ENCODE assay signal across 17 cellular contexts in the genomic region with DNA sequence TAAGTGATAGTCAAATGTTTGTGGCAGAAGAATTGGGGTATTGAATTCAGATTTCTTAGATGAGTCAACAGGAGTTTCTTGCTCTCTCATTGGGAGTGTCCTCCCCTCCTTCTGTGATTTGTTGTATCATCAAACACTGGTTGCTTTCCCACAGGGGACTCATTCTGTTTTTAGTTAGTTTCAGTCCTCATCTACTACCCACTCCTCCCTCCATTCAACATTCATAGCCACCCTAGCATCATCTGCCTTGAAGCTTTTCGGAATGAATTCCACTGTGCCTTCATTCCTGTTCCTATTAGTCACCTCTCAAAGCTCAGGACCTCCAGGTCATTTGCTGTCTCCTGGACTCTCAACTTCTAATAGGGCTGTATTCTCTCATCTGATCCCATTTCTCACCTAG. TPM values are rescaled to one million over a fixed set of nuclear protein-coding genes. Genes with fewer than 3 reads are reported as not detected.
DNase-seq lines count a peak whose midpoint lies in the region; ATAC-seq and TF ChIP-seq lines count a peak whose summit lies in the region.
"Had no signal": no experiment of that assay in that cellular context is flagged by ENCODE, and none has a peak within 500 bp of the region (broad histone marks: within the 10 kb centered on the region; RNA-seq: fewer than 3 reads in every experiment).

No MANE protein-coding gene starts in this region.

- no peaks in the 10 kb centered on the region for H3K27me3 Mint-ChIP-seq in activated T-cell treated with anti-CD3 and anti-CD28 coated beads, Interleukin-2, amount 50 U/mL, for 72 hours (ENCODE audit: low read depth)
- H3K27me3 Mint-ChIP-seq: activated B cell treated with CpG ODN at 0.5 μM for 24 hours; dendritic cell treated with granulocyte-macrophage colony-stimulating factor and Interleukin-4, amounts not matched to agents 40 ng/mL and 50 ng/mL, for 4 days had no signal

- H3K36me3 Mint-ChIP-seq in activated T-cell treated with anti-CD3 and anti-CD28 coated beads, Interleukin-2, amount 50 U/mL, for 72 hours (ENCODE audit: insufficient read depth in 2 of 2) = no peaks in the 10 kb centered on the region

- H3K4me3 Mint-ChIP-seq in activated T-cell treated with anti-CD3 and anti-CD28 coated beads, Interleukin-2, amount 50 U/mL, for 72 hours = no peak overlapping the region
- H3K4me3 Mint-ChIP-seq: activated B cell treated with CpG ODN at 0.5 μM for 24 hours; dendritic cell treated with granulocyte-macrophage colony-stimulating factor and Interleukin-4, amounts not matched to agents 40 ng/mL and 50 ng/mL, for 4 days had no signal

- no peak overlapping the region for H3K27ac Mint-ChIP-seq in activated T-cell treated with anti-CD3 and anti-CD28 coated beads, Interleukin-2, amount 50 U/mL, for 72 hours
- H3K27ac Mint-ChIP-seq: activated B cell treated with CpG ODN at 0.5 μM for 24 hours; dendritic cell treated with granulocyte-macrophage colony-stimulating factor and Interleukin-4, amounts not matched to agents 40 ng/mL and 50 ng/mL, for 4 days had no signal

- H3K4me1 Mint-ChIP-seq in activated T-cell treated with anti-CD3 and anti-CD28 coated beads, Interleukin-2, amount 50 U/mL, for 72 hours (ENCODE audit: low read depth) = peaks cover 10% of the 10 kb centered on the region
- H3K4me1 Mint-ChIP-seq: activated B cell treated with CpG ODN at 0.5 μM for 24 hours had no signal

- no peak overlapping the region for H3K4me3 ChIP-seq in choroid plexus epithelial cell (ENCODE audit: low read depth, low read length)
- H3K4me3 ChIP-seq: A549, mucosa of descending colon, transverse colon had no signal

- peak; percentile 8 to 9 for DNase-seq in activated T-cell treated with anti-CD3 and anti-CD28 coated beads, Interleukin-2, amount 50 U/mL, for 72 hours
- no peak for DNase-seq in activated T-cell treated with anti-CD3 and anti-CD28 coated beads for 4 hours
- DNase-seq in choroid plexus epithelial cell (ENCODE audit: low read depth) = peak; percentile 4
- DNase-seq in stimulated activated naive CD8-positive, alpha-beta T cell treated with anti-CD3 and anti-CD28 coated beads, Interleukin-15, Interleukin-2, amounts not matched to agents 100 U/mL and 50 U/mL, for 24 hours = no peak
- DNase-seq in GM19240 (ENCODE audit: insufficient read length, low spot score) = no peak
- DNase-seq: activated B cell treated with CpG ODN at 0.5 μM for 24 hours, COR-L47, mucosa of descending colon, NCI-H1417, transverse colon had no signal

- no peaks in the 10 kb centered on the region for H3K9me3 Mint-ChIP-seq in activated T-cell treated with anti-CD3 and anti-CD28 coated beads, Interleukin-2, amount 50 U/mL, for 72 hours
- H3K9me3 Mint-ChIP-seq: activated B cell treated with CpG ODN at 0.5 μM for 24 hours; dendritic cell treated with granulocyte-macrophage colony-stimulating factor and Interleukin-4, amounts not matched to agents 40 ng/mL and 50 ng/mL, for 4 days had no signal

- ATAC-seq in activated T-cell treated with anti-CD3 and anti-CD28 coated beads, Interleukin-2, amount 50 U/mL, for 72 hours (replicated peaks in 1 of 2) = peak; percentile 96
- ATAC-seq in HG02870 (IDR thresholded peaks at IDR 0.05; ENCODE audit: unreplicated experiment) (peak; percentile 89), HG03457 (IDR thresholded peaks at IDR 0.05; ENCODE audit: unreplicated experiment) (no peak), GM18873 (IDR thresholded peaks at IDR 0.05; ENCODE audit: low FRiP score, unreplicated experiment) (no peak)
- ATAC-seq in stimulated activated naive CD8-positive, alpha-beta T cell treated with anti-CD3 and anti-CD28 coated beads, Interleukin-15, Interleukin-2, amounts not matched to agents 100 U/mL and 50 U/mL, for 24 hours = peak; percentile 36
- ATAC-seq: A549, HepG2, mucosa of descending colon had no signal

- no peak for TF ChIP-seq CTCF in choroid plexus epithelial cell (conservative IDR thresholded peaks at IDR 0.05; ENCODE audit: low read depth, low read length)

RNA-seq across cellular contexts. Expression of a gene that starts 31.5 kb away (rescaled TPM):
- total RNA-seq in activated T-cell treated with anti-CD3 and anti-CD28 coated beads, Interleukin-2, amount 50 U/mL, for 72 hours = 10 to 100 TPM in 1 of 2 donors, 1 to 10 TPM in 1; 6.3 to 13.8 TPM
- total RNA-seq: osteocyte had no signal

Comparison
In these comparisons a context has a peak if more than half of its experiments do, and no peak if none do; other contexts are left out.
1. DNase-seq: peak in activated T-cell treated with anti-CD3 and anti-CD28 coated beads, Interleukin-2, amount 50 U/mL, for 72 hours (2 of 2) and choroid plexus epithelial cell (single experiment); none in activated T-cell treated with anti-CD3 and anti-CD28 coated beads for 4 hours (single experiment), stimulated activated naive CD8-positive, alpha-beta T cell treated with anti-CD3 and anti-CD28 coated beads, Interleukin-15, Interleukin-2, amounts not matched to agents 100 U/mL and 50 U/mL, for 24 hours (single experiment) and GM19240 (single experiment).
2. ATAC-seq: peak in activated T-cell treated with anti-CD3 and anti-CD28 coated beads, Interleukin-2, amount 50 U/mL, for 72 hours (2 of 2), HG02870 (single experiment) and stimulated activated naive CD8-positive, alpha-beta T cell treated with anti-CD3 and anti-CD28 coated beads, Interleukin-15, Interleukin-2, amounts not matched to agents 100 U/mL and 50 U/mL, for 24 hours (single experiment); none in HG03457 (single experiment) and GM18873 (single experiment).